Comparison of ENCODE assay signal across 8 cellular contexts in the genomic region with DNA sequence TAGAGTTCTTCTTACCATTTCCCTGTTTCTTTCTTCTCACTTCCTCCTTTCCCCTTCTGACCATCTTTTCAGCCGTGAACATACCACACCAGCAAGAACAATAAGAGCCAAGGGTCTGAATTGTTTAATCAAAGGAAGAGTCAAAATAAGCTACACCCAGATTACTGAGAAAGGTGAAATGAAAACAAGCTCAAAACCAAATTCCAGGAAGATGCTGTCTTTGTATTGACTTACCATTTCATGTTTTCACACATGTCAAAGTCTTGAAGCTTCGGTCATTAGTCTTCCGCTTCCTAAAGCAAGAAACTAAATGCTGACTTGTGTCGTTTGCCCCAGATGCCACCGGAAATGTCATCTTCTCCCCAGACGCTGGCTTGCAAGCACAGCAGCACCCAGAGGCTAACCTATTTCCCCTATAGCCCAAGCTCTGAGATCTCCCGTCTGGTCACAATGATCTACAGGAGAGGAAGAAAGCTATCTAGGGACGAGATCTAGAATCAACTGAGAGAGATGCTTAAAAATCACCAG.
DNase-seq lines count a peak whose midpoint lies in the region; ATAC-seq and FAIRE-seq lines count a peak whose summit lies in the region.

No MANE protein-coding gene starts in this region.

- peak overlapping the region; percentile 96 for H3K27ac Mint-ChIP-seq in activated naive CD8-positive, alpha-beta T cell treated with anti-CD3 and anti-CD28 coated beads, Interleukin-2, amount 50 U/mL, for 24 hours

- no peak overlapping the region for H3K4me3 ChIP-seq in HAP-1

- H3K4me1 Mint-ChIP-seq in activated naive CD8-positive, alpha-beta T cell treated with anti-CD3 and anti-CD28 coated beads, Interleukin-2, amount 50 U/mL, for 24 hours, result peaks cover 57% of the 10 kb centered on the region

- H3K27me3 ChIP-seq in HAP-1 (ENCODE audit: low read depth), result no peaks in the 10 kb centered on the region

- no peaks in the 10 kb centered on the region for H3K9me3 Mint-ChIP-seq in activated naive CD8-positive, alpha-beta T cell treated with anti-CD3 and anti-CD28 coated beads, Interleukin-2, amount 50 U/mL, for 24 hours

- H3K36me3 ChIP-seq in HAP-1 (replicated peaks), result no peaks in the 10 kb centered on the region

- H3K27me3 Mint-ChIP-seq in activated naive CD8-positive, alpha-beta T cell treated with anti-CD3 and anti-CD28 coated beads, Interleukin-2, amount 50 U/mL, for 24 hours, result no peaks in the 10 kb centered on the region

- ATAC-seq in GM18861 (IDR thresholded peaks at IDR 0.05; ENCODE audit: unreplicated experiment) (peak; percentile 67), HG02938 (IDR thresholded peaks at IDR 0.05; ENCODE audit: unreplicated experiment) (peak; percentile 46)
- peak; percentile 39 for ATAC-seq in activated naive CD8-positive, alpha-beta T cell treated with anti-CD3 and anti-CD28 coated beads, Interleukin-2, amount 50 U/mL, for 24 hours

- in situ Hi-C loops in HAP-1 (cut with MboI; ENCODE audit: low sequenced_read_pairs), result no loop called here

- DNase-seq in SIG-M5 treated with dmso at 0.1 percent for 504 hours (lab: John Stamatoyannopoulos, UW; ENCODE audit: unreplicated experiment), result peak; percentile 84
- DNase-seq in activated naive CD8-positive, alpha-beta T cell treated with anti-CD3 and anti-CD28 coated beads, Interleukin-2, amount 50 U/mL, for 24 hours, result peak; percentile 69
- DNase-seq in stimulated activated CD4-positive, alpha-beta T cell treated with anti-CD3 and anti-CD28 coated beads, Interleukin-15, amount 100 ng/mL, for 24 hours, result peak; percentile 76
- no peak for DNase-seq in HAP-1 (ENCODE audit: low spot score in 2 of 2)
- DNase-seq in HUDEP-2 (lab: John Stamatoyannopoulos, UW; ENCODE audit: unreplicated experiment in 76 of 76), result no peak
- DNase-seq in RCC 7860 (ENCODE audit: low spot score), result no peak

- no peak for FAIRE-seq in RCC 7860 (lab: Jason Lieb, UNC)

- peak overlapping the region; percentile 83 for H3K4me3 Mint-ChIP-seq in activated naive CD8-positive, alpha-beta T cell treated with anti-CD3 and anti-CD28 coated beads, Interleukin-2, amount 50 U/mL, for 24 hours

- no peaks in the 10 kb centered on the region for H3K9me3 ChIP-seq in HAP-1

- H3K4me1 ChIP-seq in HAP-1, result no peaks in the 10 kb centered on the region

- peaks cover 82% of the 10 kb centered on the region for H3K36me3 Mint-ChIP-seq in activated naive CD8-positive, alpha-beta T cell treated with anti-CD3 and anti-CD28 coated beads, Interleukin-2, amount 50 U/mL, for 24 hours (ENCODE audit: low read depth)

Comparison
In these comparisons a context has a peak if more than half of its experiments do, and no peak if none do; other contexts are left out.
1. DNase-seq: peak in SIG-M5 treated with dmso at 0.1 percent for 504 hours (single experiment), activated naive CD8-positive, alpha-beta T cell treated with anti-CD3 and anti-CD28 coated beads, Interleukin-2, amount 50 U/mL, for 24 hours (single experiment) and stimulated activated CD4-positive, alpha-beta T cell treated with anti-CD3 and anti-CD28 coated beads, Interleukin-15, amount 100 ng/mL, for 24 hours (single experiment); none in HAP-1 (0 of 2), HUDEP-2 (0 of 76) and RCC 7860 (single experiment).
2. Peak in every context shown above with its lines, with median percentiles within 50 percentile points of each other: ATAC-seq.